ENCODE assay signal across 8 cellular contexts in the genomic region with DNA sequence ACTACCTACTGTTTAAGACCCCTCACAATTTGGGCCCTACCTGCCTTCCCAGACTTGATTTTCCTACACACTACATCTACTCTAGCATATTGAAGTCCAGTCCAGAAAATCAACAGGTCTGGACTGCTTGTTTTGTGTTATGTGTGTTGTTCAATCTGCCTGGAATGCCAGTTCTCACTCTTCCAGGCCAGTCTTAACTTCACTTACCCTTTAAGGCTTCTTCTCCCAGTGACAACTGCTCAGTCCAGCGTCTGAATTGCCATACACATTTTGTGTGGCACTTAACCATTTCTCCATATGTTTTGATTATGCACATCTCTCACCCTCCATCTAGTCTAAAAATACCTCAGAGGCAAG. TPM values are rescaled to one million over a fixed set of nuclear protein-coding genes. Genes with fewer than 3 reads are reported as not detected.
A peak's percentile ranks its signal among the peaks of the same experiment; 100 is the strongest.
DNase-seq lines count a peak whose midpoint lies in the region; ATAC-seq and TF ChIP-seq lines count a peak whose summit lies in the region.

No MANE protein-coding gene starts in this region.

- no peaks in the 10 kb centered on the region for H4K20me1 ChIP-seq in Karpas-422 (ENCODE audit: insufficient read depth, low read depth, low read length)

- TF ChIP-seq POLR2A in breast epithelium (IDR thresholded peaks at IDR 0.05): no peak

- H3K4me1 ChIP-seq in Karpas-422 (ENCODE audit: low read length) (peaks cover 25% of the 10 kb centered on the region), breast epithelium (peaks cover 0 to 6% of the 10 kb centered on the region in 2 donors), mucosa of rectum (ENCODE audit: control insufficient read depth in 2 of 2, insufficient read depth in 2 of 2, low read length in 2 of 2) (peaks cover 3 to 10% of the 10 kb centered on the region in 2 donors)

- H3K36me3 ChIP-seq in Karpas-422 (ENCODE audit: insufficient read depth, low read length) (peaks cover 11% of the 10 kb centered on the region; the same call in 1 of the 2 replicates), breast epithelium (no peaks in the 10 kb centered on the region), mucosa of rectum (ENCODE audit: control insufficient read depth in 2 of 2, insufficient read depth in 2 of 2, low read length in 2 of 2) (no peaks in the 10 kb centered on the region)

- H3K27me3 Mint-ChIP-seq in CD4-positive, alpha-beta T cell: peaks cover 10% of the 10 kb centered on the region

- H3K79me2 ChIP-seq in Karpas-422 (ENCODE audit: low read length): peaks cover 58% of the 10 kb centered on the region

- H3K27ac ChIP-seq in CD4-positive, alpha-beta T cell (ENCODE audit: low read depth, low read length): no peak overlapping the region
- H3K27ac ChIP-seq in Karpas-422 (ENCODE audit: low read length) (no peak overlapping the region), breast epithelium (no peak overlapping the region), mucosa of rectum (ENCODE audit: low read depth in 2 of 2, low read length in 2 of 2) (no peak overlapping the region)

- H3K4me3 ChIP-seq in Karpas-422 (ENCODE audit: low read length) (peak overlapping the region; percentile 89), breast epithelium (peak overlapping the region in 2 of 3 donors; percentile 80 to 84), mucosa of rectum (ENCODE audit: low read length in 2 of 2) (peak overlapping the region; percentile 70 to 88)

- CTCF ChIA-PET in CD4-positive, alpha-beta T cell (lab: Charles Lee): no interaction called here

- H3K9me2 ChIP-seq in Karpas-422 (replicated peaks; ENCODE audit: insufficient read depth, low read length): no peaks in the 10 kb centered on the region

- peak overlapping the region; percentile 91 for H3K4me3 Mint-ChIP-seq in CD4-positive, alpha-beta T cell

- intact Hi-C loops in CD4-positive, alpha-beta T cell (cut with DNase I, micrococcal nuclease): loop anchor here in 1 of 2 experiments (5.0 kb wide), 2 partner anchors 116 to 1109 kb away; partner anchors contain the start of genes MRPL46, MRPS11, PEX11A and WDR93
- intact Hi-C loops in breast epithelium (cut with DNase I; ENCODE audit: low total_unique reads): no loop called here

- POLR2A ChIA-PET in CD4-positive, alpha-beta T cell (lab: Charles Lee): interaction anchor here (1.7 kb wide), 1 partner anchor 1109 kb away, joined by 3 read pairs; the partner anchor contains the start of genes MRPL46 and MRPS11

- H3K4me2 ChIP-seq in Karpas-422 (ENCODE audit: low read depth, low read length, poor library complexity, severe bottlenecking): peak overlapping the region; percentile 95

- H2AFZ ChIP-seq in Karpas-422 (ENCODE audit: low read length): peak overlapping the region; percentile 56; the same call in 1 of the 2 replicates

- TF ChIP-seq CTCF in CD4-positive, alpha-beta T cell (IDR thresholded peaks at IDR 0.05): no peak
- TF ChIP-seq CTCF in breast epithelium (IDR thresholded peaks at IDR 0.05): no peak

- H3K9ac ChIP-seq in Karpas-422 (ENCODE audit: low read length) (peak overlapping the region; percentile 82), mucosa of rectum (ENCODE audit: low read depth in 1 of 2, low read length in 2 of 2) (peak overlapping the region in 1 of 2 donors; percentile 46)

- DNase-seq in CD4-positive, alpha-beta T cell: no peak
- DNase-seq in Karpas-422: no peak
- no peak for DNase-seq in breast epithelium (ENCODE audit: low spot score in 2 of 2)
- DNase-seq in NCI-H526 (lab: John Stamatoyannopoulos, UW): no peak
- no peak for DNase-seq in NCI-H1930 (lab: John Stamatoyannopoulos, UW)
- DNase-seq in NCI-H345 treated with DMSO at 0.1 percent for 48 hours (lab: John Stamatoyannopoulos, UW; ENCODE audit: unreplicated experiment): no peak

- H3K27me3 ChIP-seq in CD4-positive, alpha-beta T cell (ENCODE audit: control insufficient read depth, insufficient read depth, low read length): no peaks in the 10 kb centered on the region
- H3K27me3 ChIP-seq in Karpas-422 (ENCODE audit: low read length) (no peaks in the 10 kb centered on the region), breast epithelium (no peaks in the 10 kb centered on the region), mucosa of rectum (ENCODE audit: control insufficient read depth in 2 of 2, insufficient read depth in 2 of 2, low read length in 2 of 2) (no peaks in the 10 kb centered on the region)

- no peaks in the 10 kb centered on the region for H3K9me3 Mint-ChIP-seq in CD4-positive, alpha-beta T cell

- peaks cover 5% of the 10 kb centered on the region for H3K36me3 Mint-ChIP-seq in CD4-positive, alpha-beta T cell (ENCODE audit: low read depth)

- no peak overlapping the region for H3K27ac Mint-ChIP-seq in CD4-positive, alpha-beta T cell

- no peak for ATAC-seq in CD4-positive, alpha-beta T cell (ENCODE audit: poor library complexity)
- ATAC-seq in HG02623 (IDR thresholded peaks at IDR 0.05; ENCODE audit: unreplicated experiment): no peak

- H3K9me3 ChIP-seq in CD4-positive, alpha-beta T cell (ENCODE audit: control insufficient read depth, low read length): no peaks in the 10 kb centered on the region
- no peaks in the 10 kb centered on the region for H3K9me3 ChIP-seq in Karpas-422 (ENCODE audit: low read length)
- no peaks in the 10 kb centered on the region for H3K9me3 ChIP-seq in breast epithelium
- H3K9me3 ChIP-seq in mucosa of rectum (ENCODE audit: control insufficient read depth in 2 of 2, low read length in 2 of 2): no peaks in the 10 kb centered on the region

- peaks cover 5% of the 10 kb centered on the region for H3K4me1 Mint-ChIP-seq in CD4-positive, alpha-beta T cell (ENCODE audit: low read depth)

RNA-seq across cellular contexts. Expression of gene TICRR, which starts 1.1 kb away (rescaled TPM):
- under 1 TPM; 0.05 to 0.06 TPM for total RNA-seq in CD4-positive, alpha-beta T cell
- total RNA-seq in Karpas-422 (2014; rRNA removed; shearing (Covaris generic); ENCODE audit: low replicate concordance): 5.1 and 5.5 TPM in 2 replicates
- total RNA-seq in breast epithelium: under 1 TPM in 2 of 3 donors, not detected in 1; 0.15 to 0.16 TPM
